ENCODE assay signal across 13 cellular contexts in the genomic region with DNA sequence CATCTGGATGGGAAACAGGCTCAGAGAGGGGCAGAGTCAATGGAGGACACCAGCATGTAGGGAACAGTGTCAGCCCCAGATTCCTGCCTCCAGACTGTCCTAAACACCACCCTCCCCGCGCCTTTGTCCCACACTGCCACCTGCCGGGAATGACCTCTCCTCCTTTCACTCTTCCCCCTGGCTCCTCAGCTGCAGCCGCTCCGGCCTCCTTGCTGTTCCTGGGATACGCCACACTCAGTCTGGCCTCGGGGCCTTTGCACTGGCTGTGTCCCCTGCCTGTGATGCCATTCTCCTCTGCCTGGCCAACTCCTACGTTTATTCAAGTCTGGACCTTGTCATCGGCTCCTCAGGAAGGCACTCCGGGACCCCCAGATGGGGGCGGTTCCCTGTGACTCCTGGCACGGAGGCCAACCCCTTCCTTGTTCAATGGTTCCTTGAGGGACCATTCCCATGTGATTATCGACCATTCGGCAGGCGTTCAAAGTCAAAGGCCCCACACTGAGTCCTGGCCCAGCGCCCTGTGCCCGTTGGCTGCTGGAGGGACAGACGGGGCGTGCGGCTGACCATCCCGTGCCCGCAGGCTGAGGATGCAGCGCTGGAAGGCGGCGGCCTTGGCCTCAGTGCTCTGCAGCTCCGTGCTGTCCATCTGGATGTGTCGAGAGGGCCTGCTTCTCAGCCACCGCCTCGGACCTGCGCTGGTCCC. TPM values are rescaled to one million over a fixed set of nuclear protein-coding genes. Genes with fewer than 3 reads are reported as not detected.
A peak's percentile ranks its signal among the peaks of the same experiment; 100 is the strongest.
DNase-seq lines count a peak whose midpoint lies in the region; ATAC-seq and TF ChIP-seq lines count a peak whose summit lies in the region.
"Had no signal": no experiment of that assay in that cellular context is flagged by ENCODE, and none has a peak within 500 bp of the region (broad histone marks: within the 10 kb centered on the region; RNA-seq: fewer than 3 reads in every experiment).

No MANE protein-coding gene starts in this region.

- peak in 4 of 7 experiments; percentile 26 to 35 (median 32) for TF ChIP-seq CTCF in body of pancreas (IDR thresholded peaks at IDR 0.05)

- in situ Hi-C loops in G401 (cut with HindIII; ENCODE audit: low sequenced_read_pairs) = no loop called here

- WGBS in body of pancreas, 2 donors = 72 to 80% methylated on average over 11 to 30 of the region's 30 CpGs

- H3K36me3 ChIP-seq in MG63 = no peaks in the 10 kb centered on the region
- H3K36me3 ChIP-seq in body of pancreas (replicated peaks in 1 of 2; ENCODE audit: insufficient read depth in 1 of 2, low read depth in 2 of 2) = no peaks in the 10 kb centered on the region

- no peak overlapping the region for H3K27ac ChIP-seq in body of pancreas
- H3K27ac ChIP-seq: GM23248 had no signal

- H3K4me3 ChIP-seq in MG63 (no peak overlapping the region), body of pancreas (no peak overlapping the region)
- H3K4me3 ChIP-seq: GM23248 had no signal

- DNase-seq in G401 (ENCODE audit: low spot score) (peak; percentile 12), MG63 (peak; percentile 36), body of pancreas (peak in 3 of 4 donors; percentile 28 to 47 (median 29)), mucosa of gallbladder (ENCODE audit: low spot score) (peak; percentile 58), NCI-H2196 treated with DMSO at 0.1 percent for 48 hours (lab: John Stamatoyannopoulos, UW; ENCODE audit: unreplicated experiment) (no peak), germinal center (ENCODE audit: low spot score) (no peak), NOMO-1 (lab: John Stamatoyannopoulos, UW; ENCODE audit: unreplicated experiment in 2 of 2) (no peak)
- DNase-seq in activated CD4-positive, alpha-beta T cell treated with anti-CD3 and anti-CD28 coated beads for 48 hours = no peak
- DNase-seq: GM23248; naive thymus-derived CD4-positive, alpha-beta T cell; NCI-H345; stimulated activated CD4-positive, alpha-beta T cell treated with anti-CD3 and anti-CD28 coated beads, Interleukin-15, amount 100 ng/mL, for 24 hours; T-helper 9 cell had no signal

- no peak for ATAC-seq in body of pancreas
- ATAC-seq: naive thymus-derived CD4-positive, alpha-beta T cell had no signal

- H3K27me3 ChIP-seq in MG63 = no peaks in the 10 kb centered on the region
- H3K27me3 ChIP-seq in body of pancreas = no peaks in the 10 kb centered on the region

- H3K9me3 ChIP-seq in MG63 (no peaks in the 10 kb centered on the region), body of pancreas (no peaks in the 10 kb centered on the region)

- intact Hi-C loops in body of pancreas (cut with DNase I) = no loop called here

- peaks cover 37% of the 10 kb centered on the region for H3K4me1 ChIP-seq in body of pancreas

- TF ChIP-seq POLR2A in body of pancreas (IDR thresholded peaks at IDR 0.05) = no peak

RNA-seq across cellular contexts. Expression of a gene that starts 15.8 kb away (rescaled TPM):
- total RNA-seq in G401 (2014; rRNA removed; shearing (Covaris generic)) = not detected in 2 replicates
- not detected in 2 replicates for total RNA-seq in MG63 (2014; rRNA removed; shearing (Covaris generic); ENCODE audit: low replicate concordance)
- total RNA-seq in body of pancreas = 10 to 100 TPM in 1 of 2 donors, 1 to 10 TPM in 1; 3.6 to 12.2 TPM
- 81.2 TPM for total RNA-seq in mucosa of gallbladder
- total RNA-seq: GM23248; naive thymus-derived CD4-positive, alpha-beta T cell had no signal

RNA-seq across cellular contexts. Expression of a gene that starts 18.9 kb away (rescaled TPM):
- 8.3 and 14.0 TPM in 2 replicates for total RNA-seq in G401 (2014; rRNA removed; shearing (Covaris generic))
- 1.4 TPM in 1 of 2 replicates, not detected in the other for total RNA-seq in MG63 (2014; rRNA removed; shearing (Covaris generic); ENCODE audit: low replicate concordance)
- total RNA-seq in body of pancreas = 10 to 100 TPM; 24.1 to 70.9 TPM
- total RNA-seq in mucosa of gallbladder = 6.2 TPM
- total RNA-seq: GM23248 had no signal

RNA-seq across cellular contexts. Expression of a gene that starts 27.5 kb away (rescaled TPM):
- total RNA-seq in G401 (2014; rRNA removed; shearing (Covaris generic)) = not detected in 2 replicates
- not detected in 2 replicates for total RNA-seq in MG63 (2014; rRNA removed; shearing (Covaris generic); ENCODE audit: low replicate concordance)
- total RNA-seq in body of pancreas (1 to 10 TPM; 5.7 to 9.2 TPM), mucosa of gallbladder (127 TPM)
- total RNA-seq: GM23248 had no signal

RNA-seq across cellular contexts. Expression of a gene that starts 32.8 kb away (rescaled TPM):
- total RNA-seq in G401 (2014; rRNA removed; shearing (Covaris generic)) = 100 and 105 TPM in 2 replicates
- 54.1 and 61.0 TPM in 2 replicates for total RNA-seq in MG63 (2014; rRNA removed; shearing (Covaris generic); ENCODE audit: low replicate concordance)
- total RNA-seq in body of pancreas = 10 to 100 TPM; 28.0 to 39.6 TPM
- 37.2 TPM for total RNA-seq in mucosa of gallbladder

RNA-seq across cellular contexts. Expression of a gene that starts 39.2 kb away (rescaled TPM):
- 0.43 and 2.6 TPM in 2 replicates for total RNA-seq in G401 (2014; rRNA removed; shearing (Covaris generic))
- total RNA-seq in MG63 (2014; rRNA removed; shearing (Covaris generic); ENCODE audit: low replicate concordance) = 3.6 TPM in 1 of 2 replicates, not detected in the other
- total RNA-seq in body of pancreas (1 to 10 TPM; 2.3 TPM), mucosa of gallbladder (4.1 TPM)
- total RNA-seq: GM23248 had no signal

Comparison
In these comparisons a context has a peak if more than half of its experiments do, and no peak if none do; other contexts are left out.
1. DNase-seq: peak in G401 (single experiment), MG63 (single experiment), body of pancreas (3 of 4) and mucosa of gallbladder (single experiment); none in NCI-H2196 treated with DMSO at 0.1 percent for 48 hours (single experiment), germinal center (single experiment), NOMO-1 (0 of 2) and activated CD4-positive, alpha-beta T cell treated with anti-CD3 and anti-CD28 coated beads for 48 hours (single experiment).
2. RNA of a gene that starts 27.5 kb away (total RNA-seq): 127 TPM in mucosa of gallbladder (single experiment); 5.7 to 9.2 TPM in body of pancreas, not detected in G401 and not detected in MG63; every median in the first group is over 10 times any median in the second.